23 cellular contexts compared by ENCODE assay signal in genomic region chr9:124135813-124136365, GRCh38.
"Had no signal": no experiment of that assay in that cellular context is flagged by ENCODE, and none has a peak within 500 bp of the region (broad histone marks: within the 10 kb centered on the region; RNA-seq: fewer than 3 reads in every experiment).

No MANE protein-coding gene starts in this region.

- H3K4me3 ChIP-seq: MG63, SJSA1, SK-N-MC had no signal

- H3K27me3 ChIP-seq: MG63, SJSA1 had no signal

- H3K27ac ChIP-seq: SJSA1, SK-N-MC had no signal

- H3K9me3 ChIP-seq: MG63, SJSA1 had no signal

- H3K36me3 ChIP-seq: MG63, SJSA1 had no signal

- FAIRE-seq: RCC 7860 had no signal

- DNase-seq: Karpas-422, KG1, MG63, NCI-H1092, NCI-H1105 treated with DMSO at 0.1 percent for 48 hours, NCI-H1417 treated with DMSO at 0.1 percent for 48 hours, NCI-H187, NCI-H2029, NCI-H2081 treated with DMSO at 0.1 percent for 48 hours, NCI-H2171, NCI-H226, NCI-H446, NCI-H510A, NCI-H524 treated with DMSO at 0.1 percent for 48 hours, NCI-H69, NCI-H774, Right ventricle myocardium superior, RPMI8226, SIG-M5, SW 1271 had no signal
